In genomic region chr2:144239306-144239705, GRCh38 we compare ENCODE assay signal across 14 cellular contexts.
"Had no signal": no experiment of that assay in that cellular context is flagged by ENCODE, and none has a peak within 500 bp of the region (broad histone marks: within the 10 kb centered on the region; RNA-seq: fewer than 3 reads in every experiment).

No MANE protein-coding gene starts in this region.

- DNase-seq: activated CD4-positive, alpha-beta T cell treated with anti-CD3 and anti-CD28 coated beads, Interleukin-2, amount 50 U/mL, for 1 hour; activated CD8-positive, alpha-beta memory T cell treated with anti-CD3 and anti-CD28 coated beads, Interleukin-2, amount 50 U/mL, for 4 hours; activated naive CD4-positive, alpha-beta T cell treated with Interleukin-2 at 50 U/mL for 16 hours; activated naive CD8-positive, alpha-beta T cell treated with anti-CD3 and anti-CD28 coated beads, Interleukin-2, amount 50 U/mL, for 24 hours; aorta; dermis blood vessel endothelial cell; gastrocnemius medialis; heart left ventricle; immature natural killer cell; mesendoderm; right cardiac atrium had no signal

- ATAC-seq: activated naive CD8-positive, alpha-beta T cell treated with anti-CD3 and anti-CD28 coated beads, Interleukin-2, amount 50 U/mL, for 24 hours; gastrocnemius medialis; heart left ventricle; right cardiac atrium had no signal

- H3K36me3 ChIP-seq: gastrocnemius medialis, heart left ventricle, prostate gland had no signal

- H3K27me3 ChIP-seq: gastrocnemius medialis, heart left ventricle had no signal

- H3K4me3 ChIP-seq: gastrocnemius medialis, heart left ventricle, prostate gland, skin epidermis had no signal

- H3K27ac ChIP-seq: epithelial cell of prostate, gastrocnemius medialis, prostate gland, skin epidermis had no signal

- H3K9me3 ChIP-seq: gastrocnemius medialis, heart left ventricle, prostate gland had no signal

- H3K4me1 ChIP-seq: prostate gland had no signal
